ENCODE assay signal across 36 cellular contexts in genomic region chr2:48795065-48795464, GRCh38. TPM values are rescaled to one million over a fixed set of nuclear protein-coding genes. Genes with fewer than 3 reads are reported as not detected.
"Had no signal": no experiment of that assay in that cellular context is flagged by ENCODE, and none has a peak within 500 bp of the region (broad histone marks: within the 10 kb centered on the region; RNA-seq: fewer than 3 reads in every experiment).

No MANE protein-coding gene starts in this region.

- H3K27ac ChIP-seq: hepatocyte, lower lobe of right lung, neural progenitor cell, neutrophil, parathyroid adenoma, right atrium auricular region, right lobe of liver, tibial nerve, uterus had no signal

- H3K4me2 ChIP-seq: hepatocyte, neural progenitor cell, smooth muscle cell had no signal

- H3K36me3 ChIP-seq: lower lobe of right lung, neural progenitor cell, neutrophil, right atrium auricular region, right lobe of liver, tibial nerve, uterus had no signal

- H3K4me3 Mint-ChIP-seq: mesothelial cell of epicardium; naive B cell; natural killer cell; nephron progenitor cell; neural progenitor cell; stimulated activated memory B cell treated with anti-CD40 and anti-IgM and Interleukin-4, amounts not matched to agents 10 μg/mL and 1 μg/mL and 100 μg/mL, for 72 hours; stimulated activated naive CD8-positive, alpha-beta T cell treated with anti-CD3 and anti-CD28 coated beads, Interleukin-15, amount 100 ng/mL, for 72 hours; type B pancreatic cell had no signal

- H3K9ac ChIP-seq: neural progenitor cell, parathyroid adenoma had no signal

- H3K27ac Mint-ChIP-seq: mesothelial cell of epicardium; naive B cell; natural killer cell; nephron progenitor cell; neural progenitor cell; progenitor cell of endocrine pancreas; stimulated activated memory B cell treated with anti-CD40 and anti-IgM and Interleukin-4, amounts not matched to agents 10 μg/mL and 1 μg/mL and 100 μg/mL, for 72 hours; stimulated activated naive CD8-positive, alpha-beta T cell treated with anti-CD3 and anti-CD28 coated beads, Interleukin-15, amount 100 ng/mL, for 72 hours; type B pancreatic cell had no signal

- H3K4me1 Mint-ChIP-seq: naive B cell; natural killer cell; stimulated activated memory B cell treated with anti-CD40 and anti-IgM and Interleukin-4, amounts not matched to agents 10 μg/mL and 1 μg/mL and 100 μg/mL, for 72 hours; stimulated activated naive CD8-positive, alpha-beta T cell treated with anti-CD3 and anti-CD28 coated beads, Interleukin-15, amount 100 ng/mL, for 72 hours had no signal

- H3K27me3 ChIP-seq: hepatocyte, neural progenitor cell, neutrophil, right atrium auricular region, right lobe of liver, tibial nerve, uterus had no signal

- H3K9me3 Mint-ChIP-seq: neural progenitor cell, type B pancreatic cell had no signal

- FAIRE-seq: keratinocyte had no signal

- ATAC-seq: left lobe of liver; lower lobe of right lung; natural killer cell; right lobe of liver; stimulated activated memory B cell treated with anti-CD40 and anti-IgM and Interleukin-4, amounts not matched to agents 10 μg/mL and 1 μg/mL and 100 μg/mL, for 72 hours; stimulated activated naive CD8-positive, alpha-beta T cell treated with anti-CD3 and anti-CD28 coated beads, Interleukin-15, amount 100 ng/mL, for 72 hours had no signal

- H3K9me3 ChIP-seq: lower lobe of right lung, neutrophil, right atrium auricular region, right lobe of liver, tibial nerve, uterus had no signal

- H3K79me2 ChIP-seq: hepatocyte, parathyroid adenoma had no signal

- H3K4me1 ChIP-seq: lower lobe of right lung, parathyroid adenoma, right atrium auricular region, right lobe of liver, tibial nerve, uterus had no signal

- H3K36me3 Mint-ChIP-seq: mesothelial cell of epicardium; naive B cell; natural killer cell; neural progenitor cell; stimulated activated memory B cell treated with anti-CD40 and anti-IgM and Interleukin-4, amounts not matched to agents 10 μg/mL and 1 μg/mL and 100 μg/mL, for 72 hours; type B pancreatic cell had no signal

- H3K4me3 ChIP-seq: hepatocyte, lower lobe of right lung, neural progenitor cell, right atrium auricular region, right lobe of liver, smooth muscle cell, tibial nerve, uterus had no signal

- H2AFZ ChIP-seq: hepatocyte, parathyroid adenoma had no signal

- DNase-seq: kidney glomerular epithelial cell; left cardiac atrium; lower lobe of right lung; mesendoderm; naive B cell; natural killer cell; nephron progenitor cell; occipital lobe; right lobe of liver; stimulated activated CD4-positive, alpha-beta T cell treated with anti-CD3 and anti-CD28 coated beads, Interleukin-1b, Interleukin-23, amount 100 ng/mL, for 48 hours; stimulated activated CD4-positive, alpha-beta T cell treated with anti-CD3 and anti-CD28 coated beads, Interleukin-2, amount 100 ng/mL, for 48 hours; stimulated activated CD4-positive, alpha-beta T cell treated with anti-CD3 and anti-CD28 coated beads, Interleukin-4, amount 100 ng/mL, for 4 hours; stimulated activated CD8-positive, alpha-beta memory T cell treated with anti-CD3 and anti-CD28 coated beads, Interleukin-4, amount 100 ng/mL, for 48 hours; stimulated activated naive CD4-positive, alpha-beta T cell treated with Interleukin-2 at 50 U/mL for 16 hours; stimulated activated naive CD8-positive, alpha-beta T cell treated with anti-CD3 and anti-CD28 coated beads, Interleukin-15, amount 100 ng/mL, for 72 hours; substantia nigra; uterus had no signal

RNA-seq across cellular contexts. Expression of gene LHCGR, which starts 39.5 kb away (rescaled TPM):
- total RNA-seq: hepatocyte, left lobe of liver, liver, mononuclear cell, natural killer cell, osteocyte, progenitor cell of endocrine pancreas, pulmonary artery endothelial cell, renal cortical epithelial cell, right atrium auricular region, right lobe of liver, smooth muscle cell, ureter had no signal
- polyA plus RNA-seq: keratinocyte, liver, smooth muscle cell had no signal
